11 cellular contexts compared by ENCODE assay signal in the genomic region with DNA sequence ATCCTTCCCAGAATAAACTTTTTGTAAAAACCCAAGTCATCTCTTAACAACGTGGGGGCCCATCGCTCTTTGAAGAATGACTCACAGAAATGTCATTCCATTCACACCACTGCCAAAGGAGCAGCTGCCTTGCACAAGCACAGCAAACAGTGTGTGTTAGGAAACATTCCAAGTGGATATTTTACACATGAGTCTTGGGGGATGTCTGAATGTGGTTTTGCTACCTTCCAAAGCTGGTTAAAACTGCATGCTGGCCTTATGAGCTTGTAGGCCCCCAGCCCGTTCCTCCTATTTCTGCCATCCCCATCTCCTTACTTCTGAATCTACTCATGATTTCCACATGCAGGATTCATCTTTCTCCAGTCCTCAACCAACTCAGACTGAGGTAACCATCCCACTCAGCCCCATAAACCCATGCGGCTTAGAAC.
DNase-seq lines count a peak whose midpoint lies in the region; ATAC-seq, FAIRE-seq and TF ChIP-seq lines count a peak whose summit lies in the region.
"Had no signal": no experiment of that assay in that cellular context is flagged by ENCODE, and none has a peak within 500 bp of the region (broad histone marks: within the 10 kb centered on the region; RNA-seq: fewer than 3 reads in every experiment).

No MANE protein-coding gene starts in this region.

- no peak overlapping the region for H2BK12ac ChIP-seq in H1 (ENCODE audit: low read depth, low read length)
- H2BK12ac ChIP-seq in neuronal stem cell (ENCODE audit: low read length), result no peak overlapping the region

- no peaks in the 10 kb centered on the region for H3K23me2 ChIP-seq in H1 (ENCODE audit: low read depth, low read length)

- H4K20me1 ChIP-seq in H1 (replicated peaks in 1 of 2; ENCODE audit: control insufficient read depth in 1 of 2, insufficient read depth in 2 of 2, low read length in 2 of 2), result no peaks in the 10 kb centered on the region

- no peak overlapping the region for H3K23ac ChIP-seq in H1 (ENCODE audit: insufficient read length)
- no peak overlapping the region for H3K23ac ChIP-seq in neuronal stem cell (ENCODE audit: low read depth, low read length, poor library complexity)

- CTCF ChIA-PET in BJ (lab: Yijun Ruan, JAX), result interaction anchor here (0.8 to 1.6 kb wide), 4 partner anchors 11 to 105 kb away, joined by 3 to 6 read pairs (median 5); no protein-coding TSS in a partner anchor
- CTCF ChIA-PET in H1 (lab: Charles Lee; ENCODE audit: partially characterized antibody), result interaction anchor here (1.0 to 1.7 kb wide), 2 partner anchors 12 to 80 kb away, joined by 3 to 4 read pairs; no protein-coding TSS in a partner anchor

- H3K9ac ChIP-seq in H1 (replicated peaks in 1 of 4; ENCODE audit: extremely low read depth in 1 of 4, low read depth in 3 of 4, low read length in 3 of 4) (no peak overlapping the region), neuronal stem cell (ENCODE audit: low read depth, low read length, poor library complexity) (no peak overlapping the region)

- H3K27ac Mint-ChIP-seq in activated naive CD8-positive, alpha-beta T cell treated with anti-CD3 and anti-CD28 coated beads, Interleukin-2, amount 50 U/mL, for 24 hours, result no peak overlapping the region
- H3K27ac Mint-ChIP-seq in glutamatergic neuron (ENCODE audit: unreplicated experiment), result no peak overlapping the region

- H3K79me2 ChIP-seq in H1 (ENCODE audit: control insufficient read depth in 1 of 2, insufficient read depth in 2 of 2, low read length in 2 of 2), result no peaks in the 10 kb centered on the region

- no peak for FAIRE-seq in H1 (lab: Jason Lieb, UNC)

- H3K79me1 ChIP-seq in H1 (ENCODE audit: low read depth, low read length), result no peaks in the 10 kb centered on the region
- H3K79me1 ChIP-seq in neuronal stem cell (ENCODE audit: low read depth, low read length), result no peaks in the 10 kb centered on the region

- no peak overlapping the region for H3K4me3 ChIP-seq in BJ (ENCODE audit: low read depth, low read length)
- H3K4me3 ChIP-seq in MG63, result no peak overlapping the region
- no peak overlapping the region for H3K4me3 ChIP-seq in H1 (ENCODE audit: extremely low read depth in 1 of 4, insufficient read depth in 2 of 4, low read depth in 3 of 4, low read length in 4 of 4)
- no peak overlapping the region for H3K4me3 ChIP-seq in neuronal stem cell (ENCODE audit: low read length in 2 of 2)
- H3K4me3 ChIP-seq: coronary artery, stomach had no signal

- H4K91ac ChIP-seq in H1 (replicated peaks; ENCODE audit: insufficient read length, low read length), result no peak overlapping the region
- no peak overlapping the region for H4K91ac ChIP-seq in neuronal stem cell (ENCODE audit: low read depth, low read length, poor library complexity)

- TF ChIP-seq CTCF in BJ (IDR thresholded peaks at IDR 0.05; ENCODE audit: insufficient read depth, low read depth, low read length), result no peak
- TF ChIP-seq CTCF in H1 (IDR thresholded peaks at IDR 0.05; ENCODE audit: control extremely low read depth in 1 of 3, insufficient read depth in 1 of 3, low read depth in 1 of 3, low read length in 3 of 3), result no peak
- no peak for TF ChIP-seq CTCF in glutamatergic neuron (IDR thresholded peaks at IDR 0.05; ENCODE audit: partially characterized antibody, unreplicated experiment)

- DNase-seq in BJ (ENCODE audit: low read depth) (peak; percentile 69), MG63 (peak; percentile 85), H1 (ENCODE audit: low read depth in 1 of 2, low spot score in 2 of 2) (no peak), neuronal stem cell (ENCODE audit: low spot score) (no peak), C1 segment of cervical spinal cord (lab: John Stamatoyannopoulos, UW) (no peak), glutamatergic neuron (no peak)
- DNase-seq in activated naive CD8-positive, alpha-beta T cell treated with anti-CD3 and anti-CD28 coated beads, Interleukin-2, amount 50 U/mL, for 24 hours, result no peak
- DNase-seq: NCI-H1417 treated with DMSO at 0.1 percent for 48 hours, stomach had no signal

- no peak for ATAC-seq in activated naive CD8-positive, alpha-beta T cell treated with anti-CD3 and anti-CD28 coated beads, Interleukin-2, amount 50 U/mL, for 24 hours
- ATAC-seq in GM18511 (IDR thresholded peaks at IDR 0.05; ENCODE audit: unreplicated experiment), result no peak

- no peak for TF ChIP-seq EP300 in H1 (IDR thresholded peaks at IDR 0.05; ENCODE audit: borderline replicate concordance in 1 of 2, low read depth in 2 of 2, low read length in 2 of 2)

- H4K8ac ChIP-seq in H1 (ENCODE audit: extremely low read depth, insufficient read depth, low read length), result no peak overlapping the region
- H4K8ac ChIP-seq in neuronal stem cell (ENCODE audit: low read depth, low read length), result no peak overlapping the region

- H2BK120ac ChIP-seq in H1 (replicated peaks; ENCODE audit: low read depth, low read length), result no peak overlapping the region
- H2BK120ac ChIP-seq in neuronal stem cell (ENCODE audit: low read depth, low read length), result no peak overlapping the region

- H3K4me1 Mint-ChIP-seq in activated naive CD8-positive, alpha-beta T cell treated with anti-CD3 and anti-CD28 coated beads, Interleukin-2, amount 50 U/mL, for 24 hours, result no peaks in the 10 kb centered on the region
- H3K4me1 Mint-ChIP-seq in glutamatergic neuron (ENCODE audit: low read depth, unreplicated experiment), result peaks cover 5% of the 10 kb centered on the region

- peaks cover 0 to 4% (median 0%) of the 10 kb centered on the region in 4 experiments; a peak in 1 of 7 replicates for H3K4me1 ChIP-seq in H1 (replicated peaks in 1 of 4; ENCODE audit: control insufficient read depth in 3 of 4, insufficient read depth in 4 of 4, low read length in 3 of 4)
- peaks cover 0 to 7% of the 10 kb centered on the region in 2 donors for H3K4me1 ChIP-seq in neuronal stem cell (ENCODE audit: control insufficient read depth in 2 of 2, insufficient read depth in 1 of 2, low read depth in 1 of 2, low read length in 2 of 2)
- H3K4me1 ChIP-seq: stomach had no signal

- H3K18ac ChIP-seq in H1 (ENCODE audit: extremely low read depth, low read length) (no peak overlapping the region), neuronal stem cell (ENCODE audit: low read length) (no peak overlapping the region)

- peak overlapping the region; percentile 43; the same call in 1 of the 2 replicates for H2AFZ ChIP-seq in H1 (ENCODE audit: low read length)
- peak overlapping the region; percentile 33 for H2AFZ ChIP-seq in neuronal stem cell (ENCODE audit: low read length)

- no peak for TF ChIP-seq RAD21 in H1 (IDR thresholded peaks at IDR 0.05 in 1 of 2, conservative IDR thresholded peaks at IDR 0.05 in 1 of 2; ENCODE audit: low read depth in 2 of 2, low read length in 2 of 2)

- no peak overlapping the region for H3K4me2 ChIP-seq in H1 (ENCODE audit: insufficient read depth in 1 of 2, low read depth in 2 of 2, low read length in 2 of 2)
- H3K4me2 ChIP-seq in neuronal stem cell (ENCODE audit: insufficient read depth, low read length, poor library complexity, severe bottlenecking), result no peak overlapping the region

- H3K4ac ChIP-seq in H1 (replicated peaks; ENCODE audit: insufficient read length, low read depth, low read length) (no peak overlapping the region), neuronal stem cell (ENCODE audit: low read length) (no peak overlapping the region)

- no peak overlapping the region for H3K27ac ChIP-seq in H1 (ENCODE audit: low read depth, low read length)
- H3K27ac ChIP-seq in neuronal stem cell (replicated peaks; ENCODE audit: low read length), result no peak overlapping the region
- H3K27ac ChIP-seq: coronary artery, stomach had no signal

- no peaks in the 10 kb centered on the region for H3K27me3 ChIP-seq in BJ (ENCODE audit: control insufficient read depth, insufficient read depth, low read length)
- H3K27me3 ChIP-seq in MG63, result no peaks in the 10 kb centered on the region
- H3K27me3 ChIP-seq in H1 (replicated peaks in 1 of 4; ENCODE audit: control insufficient read depth in 3 of 4, extremely low read depth in 1 of 4, insufficient read depth in 3 of 4, low read length in 3 of 4), result peaks cover 0 to 1% (median 0%) of the 10 kb centered on the region in 4 experiments; a peak in 1 of 7 replicates
- peaks cover 0 to 1% (median 0%) of the 10 kb centered on the region in 3 experiments for H3K27me3 ChIP-seq in neuronal stem cell (ENCODE audit: control insufficient read depth in 3 of 3, insufficient read depth in 3 of 3, low read depth in 1 of 3, low read length in 3 of 3)
- H3K27me3 ChIP-seq: stomach had no signal

- H2BK20ac ChIP-seq in H1 (ENCODE audit: low read length), result no peak overlapping the region

- H3K14ac ChIP-seq in H1 (ENCODE audit: insufficient read length) (no peak overlapping the region), neuronal stem cell (ENCODE audit: low read length) (no peak overlapping the region)

- H2BK5ac ChIP-seq in H1 (ENCODE audit: low read depth, low read length), result no peak overlapping the region
- no peak overlapping the region for H2BK5ac ChIP-seq in neuronal stem cell (ENCODE audit: low read length)

- no peaks in the 10 kb centered on the region for H3K9me3 ChIP-seq in MG63
- H3K9me3 ChIP-seq in H1 (ENCODE audit: insufficient read depth in 2 of 2, low read depth in 1 of 2, low read length in 1 of 2), result no peaks in the 10 kb centered on the region
- no peaks in the 10 kb centered on the region for H3K9me3 ChIP-seq in neuronal stem cell (replicated peaks in 1 of 2; ENCODE audit: control insufficient read depth in 2 of 2, insufficient read depth in 1 of 2, low read depth in 1 of 2, low read length in 2 of 2)
- H3K9me3 ChIP-seq: stomach had no signal

- TF ChIP-seq POLR2A in H1 (IDR thresholded peaks at IDR 0.05; ENCODE audit: control extremely low read depth in 1 of 2, low read depth in 2 of 2, low read length in 2 of 2), result no peak

- H4K5ac ChIP-seq in H1 (ENCODE audit: insufficient read length, low read depth, low read length), result no peak overlapping the region

- 93% methylated on average over 4 of the region's 4 CpGs; no CpG with 5 or more reads in 1 of the 2 experiments for WGBS in H1 (ENCODE audit: extremely low coverage in 1 of 2, insufficient coverage in 1 of 2, insufficient read length in 1 of 2, insufficient replicate concordance in 2 of 2, low coverage in 1 of 2, low lambda C conversion rate in 2 of 2, missing lambda C conversion rate in 1 of 2), 2 experiments
- no CpG with 5 or more reads among the region's 4 CpGs for whole genome bisulfite sequencing in neuronal stem cell (ENCODE audit: extremely low coverage in 2 of 2, insufficient read length in 2 of 2, insufficient replicate concordance in 1 of 2), 2 donors

- H2AK5ac ChIP-seq in H1 (ENCODE audit: low read depth, low read length) (no peak overlapping the region), neuronal stem cell (ENCODE audit: low read depth, low read length) (no peak overlapping the region)

- H3K27me3 Mint-ChIP-seq in activated naive CD8-positive, alpha-beta T cell treated with anti-CD3 and anti-CD28 coated beads, Interleukin-2, amount 50 U/mL, for 24 hours, result no peaks in the 10 kb centered on the region
- peaks cover 2% of the 10 kb centered on the region for H3K27me3 Mint-ChIP-seq in glutamatergic neuron (ENCODE audit: unreplicated experiment)

- H3K4me3 Mint-ChIP-seq in activated naive CD8-positive, alpha-beta T cell treated with anti-CD3 and anti-CD28 coated beads, Interleukin-2, amount 50 U/mL, for 24 hours, result no peak overlapping the region
- H3K4me3 Mint-ChIP-seq in glutamatergic neuron (ENCODE audit: unreplicated experiment), result no peak overlapping the region

- H3K56ac ChIP-seq in H1 (replicated peaks; ENCODE audit: insufficient read length, low read depth, low read length), result no peak overlapping the region

- H3K36me3 ChIP-seq in BJ (ENCODE audit: control insufficient read depth, insufficient read depth, low read length), result no peaks in the 10 kb centered on the region
- no peaks in the 10 kb centered on the region for H3K36me3 ChIP-seq in MG63
- H3K36me3 ChIP-seq in H1 (ENCODE audit: control insufficient read depth in 2 of 4, insufficient read depth in 4 of 4, low read length in 3 of 4), result no peaks in the 10 kb centered on the region
- no peaks in the 10 kb centered on the region for H3K36me3 ChIP-seq in neuronal stem cell (replicated peaks in 1 of 2; ENCODE audit: control insufficient read depth in 2 of 2, insufficient read depth in 2 of 2, low read length in 2 of 2)
- H3K36me3 ChIP-seq: stomach had no signal

- H3K36me3 Mint-ChIP-seq in activated naive CD8-positive, alpha-beta T cell treated with anti-CD3 and anti-CD28 coated beads, Interleukin-2, amount 50 U/mL, for 24 hours (ENCODE audit: low read depth), result no peaks in the 10 kb centered on the region
- H3K36me3 Mint-ChIP-seq in glutamatergic neuron (ENCODE audit: unreplicated experiment), result no peaks in the 10 kb centered on the region

- POLR2A ChIA-PET in BJ (lab: Charles Lee), result no interaction called here
- POLR2A ChIA-PET in H1 (lab: Charles Lee; ENCODE audit: partially characterized antibody), result no interaction called here

- H3K9me3 Mint-ChIP-seq in activated naive CD8-positive, alpha-beta T cell treated with anti-CD3 and anti-CD28 coated beads, Interleukin-2, amount 50 U/mL, for 24 hours, result no peaks in the 10 kb centered on the region
- no peaks in the 10 kb centered on the region for H3K9me3 Mint-ChIP-seq in glutamatergic neuron (ENCODE audit: unreplicated experiment)

- no peak overlapping the region for H2BK15ac ChIP-seq in H1 (ENCODE audit: low read length)
- no peak overlapping the region for H2BK15ac ChIP-seq in neuronal stem cell (ENCODE audit: low read length)

Comparison
In these comparisons a context has a peak if more than half of its experiments do, and no peak if none do; other contexts are left out.
1. DNase-seq: peak in BJ (single experiment) and MG63 (single experiment); none in H1 (0 of 2), neuronal stem cell (single experiment), activated naive CD8-positive, alpha-beta T cell treated with anti-CD3 and anti-CD28 coated beads, Interleukin-2, amount 50 U/mL, for 24 hours (single experiment), C1 segment of cervical spinal cord (0 of 14) and glutamatergic neuron (single experiment).